Comparison of ENCODE assay signal across 14 cellular contexts in genomic region chr10:132450825-132451505, GRCh38. TPM values are rescaled to one million over a fixed set of nuclear protein-coding genes. Genes with fewer than 3 reads are reported as not detected.
DNase-seq lines count a peak whose midpoint lies in the region; ATAC-seq and TF ChIP-seq lines count a peak whose summit lies in the region.
"Had no signal": no experiment of that assay in that cellular context is flagged by ENCODE, and none has a peak within 500 bp of the region (broad histone marks: within the 10 kb centered on the region; RNA-seq: fewer than 3 reads in every experiment).

No MANE protein-coding gene starts in this region.

- H3K4me1 Mint-ChIP-seq in activated CD4-positive, alpha-beta T cell treated with anti-CD3 and anti-CD28 coated beads, Interleukin-2, amount 10 ng/mL, durations not matched to agents 7 days and 5 days = peaks cover 39% of the 10 kb centered on the region
- H3K4me1 Mint-ChIP-seq in activated B cell treated with CpG ODN at 0.5 μM for 24 hours = peaks cover 42% of the 10 kb centered on the region
- peaks cover 31% of the 10 kb centered on the region for H3K4me1 Mint-ChIP-seq in memory B cell
- peaks cover 10% of the 10 kb centered on the region for H3K4me1 Mint-ChIP-seq in activated T-helper 17 cell treated with anti-CD3 and anti-CD28 coated beads, Interleukin-2, amount 50 U/mL, for 72 hours

- H3K27ac ChIP-seq in stomach = peak overlapping the region in 4 of 5 donors; percentile 46 to 72 (median 70)

- no peak for TF ChIP-seq EP300 in stomach (IDR thresholded peaks at IDR 0.05)

- no peaks in the 10 kb centered on the region for H3K36me3 ChIP-seq in stomach

- TF ChIP-seq POLR2A in stomach (IDR thresholded peaks at IDR 0.05) = no peak

- no peaks in the 10 kb centered on the region for H3K9me3 ChIP-seq in stomach

- H3K27me3 Mint-ChIP-seq in activated CD4-positive, alpha-beta T cell treated with anti-CD3 and anti-CD28 coated beads, Interleukin-2, amount 10 ng/mL, durations not matched to agents 7 days and 5 days = no peaks in the 10 kb centered on the region
- H3K27me3 Mint-ChIP-seq in activated B cell treated with CpG ODN at 0.5 μM for 24 hours (no peaks in the 10 kb centered on the region), memory B cell (no peaks in the 10 kb centered on the region)
- no peaks in the 10 kb centered on the region for H3K27me3 Mint-ChIP-seq in activated T-helper 17 cell treated with anti-CD3 and anti-CD28 coated beads, Interleukin-2, amount 50 U/mL, for 72 hours
- H3K27me3 Mint-ChIP-seq: stimulated activated naive CD8-positive, alpha-beta T cell treated with anti-CD3 and anti-CD28 coated beads, Interleukin-15, Interleukin-2, amounts not matched to agents 100 ng/mL and 50 ng/mL, for 24 hours had no signal

- WGBS in stomach, 5 donors = 75 to 100% (median 83%) methylated on average over 5 to 11 of the region's 11 CpGs

- POLR2A ChIA-PET in activated CD4-positive, alpha-beta T cell treated with anti-CD3 and anti-CD28 coated beads, Interleukin-2, amount 10 ng/mL, durations not matched to agents 7 days and 5 days (lab: Charles Lee) = no interaction called here
- POLR2A ChIA-PET in activated B cell treated with CpG ODN at 0.5 μM for 24 hours (lab: Charles Lee) = interaction anchor here (0.9 to 1.6 kb wide), 2 partner anchors 54 to 88 kb away, joined by 3 to 4 read pairs; partner anchors contain the start of gene PWWP2B

- CTCF ChIA-PET in activated CD4-positive, alpha-beta T cell treated with anti-CD3 and anti-CD28 coated beads, Interleukin-2, amount 10 ng/mL, durations not matched to agents 7 days and 5 days (lab: Charles Lee) = no interaction called here
- CTCF ChIA-PET in activated B cell treated with CpG ODN at 0.5 μM for 24 hours (lab: Charles Lee) = no interaction called here

- no peaks in the 10 kb centered on the region for H3K9me3 Mint-ChIP-seq in activated CD4-positive, alpha-beta T cell treated with anti-CD3 and anti-CD28 coated beads, Interleukin-2, amount 10 ng/mL, durations not matched to agents 7 days and 5 days
- no peaks in the 10 kb centered on the region for H3K9me3 Mint-ChIP-seq in activated B cell treated with CpG ODN at 0.5 μM for 24 hours
- H3K9me3 Mint-ChIP-seq in memory B cell = no peaks in the 10 kb centered on the region
- no peaks in the 10 kb centered on the region for H3K9me3 Mint-ChIP-seq in activated T-helper 17 cell treated with anti-CD3 and anti-CD28 coated beads, Interleukin-2, amount 50 U/mL, for 72 hours
- H3K9me3 Mint-ChIP-seq: brain; neural crest cell; stimulated activated naive CD8-positive, alpha-beta T cell treated with anti-CD3 and anti-CD28 coated beads, Interleukin-15, Interleukin-2, amounts not matched to agents 100 ng/mL and 50 ng/mL, for 24 hours had no signal

- TF ChIP-seq CTCF in activated B cell treated with CpG ODN at 0.5 μM for 24 hours (IDR thresholded peaks at IDR 0.05) (no peak), stomach (IDR thresholded peaks at IDR 0.05) (no peak)

- no peak for ATAC-seq in activated B cell treated with CpG ODN at 0.5 μM for 24 hours (ENCODE audit: low read depth)
- no peak for ATAC-seq in memory B cell (ENCODE audit: low read depth)
- no peak for ATAC-seq in activated T-helper 17 cell treated with anti-CD3 and anti-CD28 coated beads, Interleukin-2, amount 50 U/mL, for 72 hours (replicated peaks)
- no peak for ATAC-seq in GM19328 (IDR thresholded peaks at IDR 0.05; ENCODE audit: unreplicated experiment)
- ATAC-seq in HG02571 (IDR thresholded peaks at IDR 0.05; ENCODE audit: unreplicated experiment) = no peak

- H3K4me3 Mint-ChIP-seq in activated CD4-positive, alpha-beta T cell treated with anti-CD3 and anti-CD28 coated beads, Interleukin-2, amount 10 ng/mL, durations not matched to agents 7 days and 5 days = no peak overlapping the region
- no peak overlapping the region for H3K4me3 Mint-ChIP-seq in activated B cell treated with CpG ODN at 0.5 μM for 24 hours
- no peak overlapping the region for H3K4me3 Mint-ChIP-seq in memory B cell
- no peak overlapping the region for H3K4me3 Mint-ChIP-seq in activated T-helper 17 cell treated with anti-CD3 and anti-CD28 coated beads, Interleukin-2, amount 50 U/mL, for 72 hours
- H3K4me3 Mint-ChIP-seq: brain; neural crest cell; stimulated activated naive CD8-positive, alpha-beta T cell treated with anti-CD3 and anti-CD28 coated beads, Interleukin-15, Interleukin-2, amounts not matched to agents 100 ng/mL and 50 ng/mL, for 24 hours had no signal

- peak overlapping the region; percentile 84 for H3K27ac Mint-ChIP-seq in activated CD4-positive, alpha-beta T cell treated with anti-CD3 and anti-CD28 coated beads, Interleukin-2, amount 10 ng/mL, durations not matched to agents 7 days and 5 days
- H3K27ac Mint-ChIP-seq in activated B cell treated with CpG ODN at 0.5 μM for 24 hours (peak overlapping the region; percentile 18), memory B cell (peak overlapping the region; percentile 88)
- H3K27ac Mint-ChIP-seq in activated T-helper 17 cell treated with anti-CD3 and anti-CD28 coated beads, Interleukin-2, amount 50 U/mL, for 72 hours = no peak overlapping the region
- H3K27ac Mint-ChIP-seq: stimulated activated naive CD8-positive, alpha-beta T cell treated with anti-CD3 and anti-CD28 coated beads, Interleukin-15, Interleukin-2, amounts not matched to agents 100 ng/mL and 50 ng/mL, for 24 hours had no signal

- no peaks in the 10 kb centered on the region for H3K36me3 Mint-ChIP-seq in activated CD4-positive, alpha-beta T cell treated with anti-CD3 and anti-CD28 coated beads, Interleukin-2, amount 10 ng/mL, durations not matched to agents 7 days and 5 days (ENCODE audit: low read depth)
- H3K36me3 Mint-ChIP-seq in activated B cell treated with CpG ODN at 0.5 μM for 24 hours (ENCODE audit: low read depth) (no peaks in the 10 kb centered on the region), memory B cell (no peaks in the 10 kb centered on the region)
- H3K36me3 Mint-ChIP-seq in activated T-helper 17 cell treated with anti-CD3 and anti-CD28 coated beads, Interleukin-2, amount 50 U/mL, for 72 hours (ENCODE audit: low read depth) = no peaks in the 10 kb centered on the region
- H3K36me3 Mint-ChIP-seq: brain had no signal

- no peak overlapping the region for H3K4me3 ChIP-seq in stomach

- no peaks in the 10 kb centered on the region for H3K27me3 ChIP-seq in stomach

- DNase-seq in activated CD4-positive, alpha-beta T cell treated with anti-CD3 and anti-CD28 coated beads, Interleukin-2, amount 10 ng/mL, durations not matched to agents 7 days and 5 days = no peak
- DNase-seq in activated CD4-positive, alpha-beta T cell treated with anti-CD3 and anti-CD28 coated beads for 1 hour = no peak
- no peak for DNase-seq in activated B cell treated with CpG ODN at 0.5 μM for 24 hours
- no peak for DNase-seq in memory B cell (ENCODE audit: low spot score in 2 of 2)
- no peak for DNase-seq in stomach
- DNase-seq: NCI-H1694, RPMI8226, T-helper 9 cell had no signal

- intact Hi-C loops in activated B cell treated with CpG ODN at 0.5 μM for 24 hours (cut with micrococcal nuclease) = loop anchor here (5.0 kb wide), 1 partner anchor 429 kb away; no protein-coding TSS in a partner anchor
- intact Hi-C loops in stomach (cut with DNase I; ENCODE audit: low total_unique reads) = loop anchor here (5.0 to 10.0 kb wide), 2 partner anchors 59 to 226 kb away; no protein-coding TSS in a partner anchor

- peaks cover 40 to 84% (median 65%) of the 10 kb centered on the region in 4 donors for H3K4me1 ChIP-seq in stomach

RNA-seq across cellular contexts. Expression of gene PWWP2B, which starts 54.0 kb away (rescaled TPM):
- 1 to 10 TPM; 8.1 to 9.3 TPM for total RNA-seq in activated CD4-positive, alpha-beta T cell treated with anti-CD3 and anti-CD28 coated beads, Interleukin-2, amount 10 ng/mL, durations not matched to agents 7 days and 5 days
- 12.8 and 13.4 TPM in 2 replicates for total RNA-seq in activated B cell treated with CpG ODN at 0.5 μM for 24 hours
- total RNA-seq in stomach = 100 to 1,000 TPM in 1 of 5 donors, 10 to 100 TPM in 3, 1 to 10 TPM in 1; 8.5 to 167 (median 22.9) TPM
- polyA plus RNA-seq in stomach = 10 to 100 TPM; 14.2 to 24.4 (median 22.7) TPM
- 1 to 10 TPM; 1.5 to 3.1 TPM for total RNA-seq in activated T-helper 17 cell treated with anti-CD3 and anti-CD28 coated beads, Interleukin-2, amount 50 U/mL, for 72 hours
